ENCODE assay signal across 15 cellular contexts in genomic region chr20:45020236-45020886, GRCh38. TPM values are rescaled to one million over a fixed set of nuclear protein-coding genes. Genes with fewer than 3 reads are reported as not detected.
DNase-seq lines count a peak whose midpoint lies in the region; ATAC-seq, FAIRE-seq and TF ChIP-seq lines count a peak whose summit lies in the region.
"Had no signal": no experiment of that assay in that cellular context is flagged by ENCODE, and none has a peak within 500 bp of the region (broad histone marks: within the 10 kb centered on the region; RNA-seq: fewer than 3 reads in every experiment).

No MANE protein-coding gene starts in this region.

- H3K4me1 Mint-ChIP-seq in CD4-positive, alpha-beta T cell (ENCODE audit: low read depth): peaks cover 82% of the 10 kb centered on the region
- H3K4me1 Mint-ChIP-seq in T-helper 2 cell treated with Interferon-gamma antibody and Interleukin-4, amounts not matched to agents 5 μg/mL and 100 μg/mL, for 36 hours (ENCODE audit: low read depth): peaks cover 23% of the 10 kb centered on the region

- in situ Hi-C loops in G401 (cut with HindIII; ENCODE audit: low sequenced_read_pairs): no loop called here
- in situ Hi-C loops in HAP-1 (cut with MboI; ENCODE audit: low sequenced_read_pairs): no loop called here

- peak; percentile 36 for FAIRE-seq in HTR-8/SVneo (lab: Jason Lieb, UNC)

- H3K9me3 ChIP-seq in CD4-positive, alpha-beta T cell (ENCODE audit: control insufficient read depth, low read length): no peaks in the 10 kb centered on the region
- H3K9me3 ChIP-seq in HAP-1: no peaks in the 10 kb centered on the region
- H3K9me3 ChIP-seq: vagina had no signal

- CTCF ChIA-PET in CD4-positive, alpha-beta T cell (lab: Charles Lee): interaction anchor here (0.7 to 3.0 kb wide), 4 partner anchors 9 to 27 kb away, joined by 3 to 10 read pairs (median 7); no protein-coding TSS in a partner anchor

- TF ChIP-seq CTCF in CD4-positive, alpha-beta T cell (IDR thresholded peaks at IDR 0.05): no peak

- peaks cover 95% of the 10 kb centered on the region for H3K36me3 Mint-ChIP-seq in CD4-positive, alpha-beta T cell (ENCODE audit: low read depth)
- peaks cover 68% of the 10 kb centered on the region for H3K36me3 Mint-ChIP-seq in T-helper 2 cell treated with Interferon-gamma antibody and Interleukin-4, amounts not matched to agents 5 μg/mL and 100 μg/mL, for 36 hours (ENCODE audit: low read depth)

- no peaks in the 10 kb centered on the region for H3K27me3 Mint-ChIP-seq in CD4-positive, alpha-beta T cell
- no peaks in the 10 kb centered on the region for H3K27me3 Mint-ChIP-seq in T-helper 2 cell treated with Interferon-gamma antibody and Interleukin-4, amounts not matched to agents 5 μg/mL and 100 μg/mL, for 36 hours (ENCODE audit: low read depth)
- H3K27me3 Mint-ChIP-seq: IgD-negative memory B cell had no signal

- intact Hi-C loops in CD4-positive, alpha-beta T cell (cut with DNase I, micrococcal nuclease): no loop called here
- intact Hi-C loops in posterior cingulate gyrus (cut with DNase I): no loop called here

- H3K4me3 ChIP-seq in HAP-1: no peak overlapping the region
- H3K4me3 ChIP-seq: smooth muscle cell, vagina had no signal

- POLR2A ChIA-PET in CD4-positive, alpha-beta T cell (lab: Charles Lee): interaction anchor here (0.7 to 1.6 kb wide), 4 partner anchors 9 to 60 kb away, joined by 3 to 7 read pairs (median 4); partner anchors contain the start of gene TOMM34

- no peak overlapping the region for H3K4me3 Mint-ChIP-seq in CD4-positive, alpha-beta T cell
- no peak overlapping the region for H3K4me3 Mint-ChIP-seq in T-helper 2 cell treated with Interferon-gamma antibody and Interleukin-4, amounts not matched to agents 5 μg/mL and 100 μg/mL, for 36 hours

- peak overlapping the region; percentile 18 for H3K27ac Mint-ChIP-seq in CD4-positive, alpha-beta T cell
- H3K27ac Mint-ChIP-seq in T-helper 2 cell treated with Interferon-gamma antibody and Interleukin-4, amounts not matched to agents 5 μg/mL and 100 μg/mL, for 36 hours: peak overlapping the region; percentile 1

- peaks cover 20% of the 10 kb centered on the region for H3K4me1 ChIP-seq in HAP-1

- no peak overlapping the region for H3K27ac ChIP-seq in CD4-positive, alpha-beta T cell (ENCODE audit: low read depth, low read length)
- H3K27ac ChIP-seq: C4-2B, vagina had no signal

- H3K36me3 ChIP-seq in HAP-1 (replicated peaks): peaks cover 8% of the 10 kb centered on the region; the same call in 1 of the 2 replicates

- H3K27me3 ChIP-seq in CD4-positive, alpha-beta T cell (ENCODE audit: control insufficient read depth, insufficient read depth, low read length): no peaks in the 10 kb centered on the region
- H3K27me3 ChIP-seq in HAP-1 (ENCODE audit: low read depth): no peaks in the 10 kb centered on the region
- H3K27me3 ChIP-seq: vagina had no signal

- H3K9me3 Mint-ChIP-seq in CD4-positive, alpha-beta T cell: no peaks in the 10 kb centered on the region
- no peaks in the 10 kb centered on the region for H3K9me3 Mint-ChIP-seq in T-helper 2 cell treated with Interferon-gamma antibody and Interleukin-4, amounts not matched to agents 5 μg/mL and 100 μg/mL, for 36 hours
- H3K9me3 Mint-ChIP-seq: IgD-negative memory B cell had no signal

- no peak for ATAC-seq in CD4-positive, alpha-beta T cell (ENCODE audit: poor library complexity)

- DNase-seq in CD4-positive, alpha-beta T cell: no peak
- DNase-seq in HTR-8/SVneo (ENCODE audit: insufficient read length, low spot score): no peak
- no peak for DNase-seq in T-helper 2 cell treated with Interferon-gamma antibody and Interleukin-4, amounts not matched to agents 5 μg/mL and 100 μg/mL, for 36 hours (ENCODE audit: low spot score)
- peak; percentile 45 for DNase-seq in left kidney (ENCODE audit: low read depth, low spot score)
- no peak for DNase-seq in G401 (ENCODE audit: low spot score)
- DNase-seq in HAP-1 (ENCODE audit: low spot score in 2 of 2): no peak
- DNase-seq in GM19240 (ENCODE audit: insufficient read length, low spot score): no peak
- no peak for DNase-seq in posterior cingulate gyrus
- DNase-seq: activated CD4-positive, alpha-beta T cell treated with anti-CD3 and anti-CD28 coated beads, Interleukin-2, amount 50 U/mL, for 4 hours; amniotic stem cell; head of caudate nucleus had no signal

RNA-seq across cellular contexts. Expression of gene STK4, which starts 54.0 kb away (rescaled TPM):
- 100 to 1,000 TPM; 265 to 277 TPM for total RNA-seq in CD4-positive, alpha-beta T cell
- total RNA-seq in G401 (2014; rRNA removed; shearing (Covaris generic)): 9.3 and 11.1 TPM in 2 replicates

Comparison
In these comparisons a context has a peak if more than half of its experiments do, and no peak if none do; other contexts are left out.
1. RNA of gene STK4, which starts 54.0 kb away (total RNA-seq): 265 to 277 TPM in CD4-positive, alpha-beta T cell; 9.3 to 11.1 TPM in G401; every median in the first group is over 10 times any median in the second.